ENCODE assay signal across 11 cellular contexts in genomic region chr17:4858068-4858879, GRCh38. TPM values are rescaled to one million over a fixed set of nuclear protein-coding genes. Genes with fewer than 3 reads are reported as not detected.
DNase-seq lines count a peak whose midpoint lies in the region; ATAC-seq, FAIRE-seq and TF ChIP-seq lines count a peak whose summit lies in the region.
"Had no signal": no experiment of that assay in that cellular context is flagged by ENCODE, and none has a peak within 500 bp of the region (broad histone marks: within the 10 kb centered on the region; RNA-seq: fewer than 3 reads in every experiment).

No MANE protein-coding gene starts in this region.

- TF ChIP-seq RAD21 in A549 (conservative IDR thresholded peaks at IDR 0.05 in 1 of 2, IDR thresholded peaks at IDR 0.05 in 1 of 2) = no peak

- TF ChIP-seq EP300 in A549 (IDR thresholded peaks at IDR 0.05) = no peak

- H3K36me3 Mint-ChIP-seq in nephron (ENCODE audit: low read depth) = peaks cover 14% of the 10 kb centered on the region
- no peaks in the 10 kb centered on the region for H3K36me3 Mint-ChIP-seq in natural killer cell

- H3K27ac Mint-ChIP-seq in nephron = peak overlapping the region; percentile 21 to 77 (median 71)
- no peak overlapping the region for H3K27ac Mint-ChIP-seq in natural killer cell
- H3K27ac Mint-ChIP-seq: activated naive CD4-positive, alpha-beta T cell treated with anti-CD3 and anti-CD28 coated beads, Interleukin-2, amount 50 U/mL, for 24 hours had no signal

- POLR2A ChIA-PET in A549 (lab: Yijun Ruan, JAX) = no interaction called here

- H3K9me3 Mint-ChIP-seq in nephron = no peaks in the 10 kb centered on the region
- H3K9me3 Mint-ChIP-seq in natural killer cell = no peaks in the 10 kb centered on the region
- H3K9me3 Mint-ChIP-seq: activated naive CD4-positive, alpha-beta T cell treated with anti-CD3 and anti-CD28 coated beads, Interleukin-2, amount 50 U/mL, for 24 hours; naive B cell had no signal

- 79% methylated on average over 7 of the region's 7 CpGs for WGBS in A549 (ENCODE audit: missing lambda C conversion rate)

- H3K27ac ChIP-seq in A549 = peak overlapping the region in 1 of 2 experiments; percentile 76; a peak in 4 of 6 replicates

- H3K4me3 Mint-ChIP-seq in nephron = no peak overlapping the region
- H3K4me3 Mint-ChIP-seq in natural killer cell = no peak overlapping the region
- H3K4me3 Mint-ChIP-seq: activated naive CD4-positive, alpha-beta T cell treated with anti-CD3 and anti-CD28 coated beads, Interleukin-2, amount 50 U/mL, for 24 hours had no signal

- intact Hi-C loops in natural killer cell (cut with micrococcal nuclease) = no loop called here

- no peak for TF ChIP-seq POLR2A in A549 (IDR thresholded peaks at IDR 0.05; ENCODE audit: low read length)

- no peak overlapping the region for H3K4me3 ChIP-seq in A549

- H3K9me3 ChIP-seq in A549 = no peaks in the 10 kb centered on the region

- CTCF ChIA-PET in A549 (lab: Yijun Ruan, JAX) = interaction anchor here (0.8 to 3.0 kb wide), 13 partner anchors 9 to 149 kb away, joined by 3 to 12 read pairs (median 3); partner anchors contain the start of genes ARRB2, CHRNE and MED11

- no peak for TF ChIP-seq CTCF in A549 (IDR thresholded peaks at IDR 0.05)
- TF ChIP-seq CTCF in nephron (IDR thresholded peaks at IDR 0.05; ENCODE audit: unreplicated experiment in 3 of 3) = no peak
- TF ChIP-seq CTCF in natural killer cell (IDR thresholded peaks at IDR 0.05) = no peak

- H3K27me3 Mint-ChIP-seq in nephron (ENCODE audit: low read depth) (no peaks in the 10 kb centered on the region), natural killer cell (ENCODE audit: low read depth in 2 of 2) (no peaks in the 10 kb centered on the region)
- H3K27me3 Mint-ChIP-seq: activated naive CD4-positive, alpha-beta T cell treated with anti-CD3 and anti-CD28 coated beads, Interleukin-2, amount 50 U/mL, for 24 hours; naive B cell had no signal

- peak overlapping the region; percentile 37 for H3K4me2 ChIP-seq in A549

- in situ Hi-C loops in SK-MEL-5 (cut with HindIII; ENCODE audit: low pct_unique_long_range_greater_than_20kb, low sequenced_read_pairs) = no loop called here

- H3K4me1 Mint-ChIP-seq in nephron (peaks cover 45% of the 10 kb centered on the region), natural killer cell (peaks cover 25 to 39% of the 10 kb centered on the region in 2 donors)

- H3K4me1 ChIP-seq in A549 = peaks cover 30% of the 10 kb centered on the region

- no peak for ATAC-seq in A549
- no peak for ATAC-seq in HG03565 (IDR thresholded peaks at IDR 0.05; ENCODE audit: unreplicated experiment)
- ATAC-seq in HG03342 (IDR thresholded peaks at IDR 0.05; ENCODE audit: unreplicated experiment) = no peak
- no peak for ATAC-seq in natural killer cell

- no peak for FAIRE-seq in A549 (lab: Jason Lieb, UNC)

- DNase-seq in A549 (ENCODE audit: low read depth in 1 of 2, low spot score in 1 of 2) (no peak), SK-MEL-5 (ENCODE audit: low read depth, low spot score) (peak; percentile 74), globus pallidus (ENCODE audit: low spot score) (peak; percentile 98), natural killer cell (no peak), DMS53 (lab: John Stamatoyannopoulos, UW) (no peak)
- DNase-seq: naive B cell, SIG-M5 had no signal

TF ChIP-seq in A549, 52 proteins besides CTCF, POLR2A, EP300 and RAD21:
- TF ChIP-seq HOXB5 (CRISPR knock-in tag; IDR thresholded peaks at IDR 0.05) = no peak
- no peak for TF ChIP-seq CBX8 (IDR thresholded peaks at IDR 0.05)

RNA-seq across cellular contexts. Expression of gene MINK1, which starts 25.1 kb away (rescaled TPM):
- polyA plus RNA-seq in A549 (2011; rRNA removed) (41.3 and 47.1 TPM in 2 replicates), A549 (2017; fragmentation: RNase III; extraction: RNeasy Plus Mini Kit Qiagen cat#74134 plus additional on column Dnase treatment) (65.2 to 73.1 TPM (median 66.9 TPM) in 3 replicates)
- 63.5 and 67.0 TPM in 2 replicates for polyA plus RNA-seq in A549 (2012; cell fraction: cytosol; rRNA removed)
- polyA plus RNA-seq in A549 (2012; cell fraction: nucleus; rRNA removed) = 252 and 284 TPM in 2 replicates
- polyA minus RNA-seq in A549 (2011; rRNA and poly(A)+ RNA removed) = 46.5 and 62.3 TPM in 2 replicates
- total RNA-seq in SK-MEL-5 (2014; rRNA removed; shearing (Covaris generic)) = 18.7 and 19.5 TPM in 2 replicates
- 43.4 and 54.6 TPM in 2 replicates for polyA plus RNA-seq in SK-MEL-5 (2015; cell fraction: cytosol; rRNA removed)
- 134 and 152 TPM in 2 replicates for polyA plus RNA-seq in SK-MEL-5 (2015; cell fraction: nucleus; rRNA removed)
- 100 to 1,000 TPM; 103 to 122 (median 110) TPM for total RNA-seq in natural killer cell

RNA-seq across cellular contexts. Expression of gene C17orf107, which starts 41.1 kb away (rescaled TPM):
- polyA plus RNA-seq in A549 (2011; rRNA removed) (0.11 and 0.13 TPM in 2 replicates), A549 (2017; fragmentation: RNase III; extraction: RNeasy Plus Mini Kit Qiagen cat#74134 plus additional on column Dnase treatment) (0.16 to 0.30 TPM (median 0.25 TPM) in 3 replicates)
- polyA plus RNA-seq in A549 (2012; cell fraction: cytosol; rRNA removed) = 0.17 and 0.23 TPM in 2 replicates
- polyA plus RNA-seq in A549 (2012; cell fraction: nucleus; rRNA removed) = 1.2 and 1.5 TPM in 2 replicates
- 0.17 and 0.29 TPM in 2 replicates for polyA minus RNA-seq in A549 (2011; rRNA and poly(A)+ RNA removed)
- not detected in 2 replicates for total RNA-seq in SK-MEL-5 (2014; rRNA removed; shearing (Covaris generic))
- polyA plus RNA-seq in SK-MEL-5 (2015; cell fraction: cytosol; rRNA removed) = 0.05 TPM in 1 of 2 replicates, not detected in the other
- polyA plus RNA-seq in SK-MEL-5 (2015; cell fraction: nucleus; rRNA removed) = not detected in 2 replicates
- total RNA-seq in natural killer cell = 10 to 100 TPM; 24.4 to 30.2 (median 27.5) TPM

RNA-seq across cellular contexts. Expression of gene CHRNE, which starts 44.6 kb away (rescaled TPM):
- 0.07 and 0.10 TPM in 2 replicates for polyA plus RNA-seq in A549 (2011; rRNA removed)
- 0.09 and 0.15 TPM in 2 replicates for polyA plus RNA-seq in A549 (2012; cell fraction: cytosol; rRNA removed)
- 2.1 TPM in 2 replicates for polyA plus RNA-seq in A549 (2012; cell fraction: nucleus; rRNA removed)
- 0.12 to 0.14 TPM (median 0.13 TPM) in 3 replicates for polyA plus RNA-seq in A549 (2017; fragmentation: RNase III; extraction: RNeasy Plus Mini Kit Qiagen cat#74134 plus additional on column Dnase treatment)
- polyA minus RNA-seq in A549 (2011; rRNA and poly(A)+ RNA removed) = 0.25 TPM in 1 of 2 replicates, not detected in the other
- total RNA-seq in SK-MEL-5 (2014; rRNA removed; shearing (Covaris generic)) = 0.11 TPM in 1 of 2 replicates, not detected in the other
- polyA plus RNA-seq in SK-MEL-5 (2015; cell fraction: cytosol; rRNA removed) = not detected in 2 replicates
- 0.15 and 1.5 TPM in 2 replicates for polyA plus RNA-seq in SK-MEL-5 (2015; cell fraction: nucleus; rRNA removed)
- total RNA-seq in natural killer cell = 10 to 100 TPM; 11.8 to 17.9 (median 11.8) TPM

RNA-seq across cellular contexts. Expression of gene PLD2, which starts 51.3 kb away (rescaled TPM):
- 17.0 and 20.2 TPM in 2 replicates for polyA plus RNA-seq in A549 (2011; rRNA removed)
- polyA plus RNA-seq in A549 (2012; cell fraction: cytosol; rRNA removed) = 24.5 and 30.1 TPM in 2 replicates
- 114 and 147 TPM in 2 replicates for polyA plus RNA-seq in A549 (2012; cell fraction: nucleus; rRNA removed)
- 23.0 to 27.4 TPM (median 23.7 TPM) in 3 replicates for polyA plus RNA-seq in A549 (2017; fragmentation: RNase III; extraction: RNeasy Plus Mini Kit Qiagen cat#74134 plus additional on column Dnase treatment)
- polyA minus RNA-seq in A549 (2011; rRNA and poly(A)+ RNA removed) = 27.1 and 27.4 TPM in 2 replicates
- total RNA-seq in SK-MEL-5 (2014; rRNA removed; shearing (Covaris generic)) = 10.2 and 10.5 TPM in 2 replicates
- 11.5 and 16.9 TPM in 2 replicates for polyA plus RNA-seq in SK-MEL-5 (2015; cell fraction: cytosol; rRNA removed)
- 53.9 and 74.2 TPM in 2 replicates for polyA plus RNA-seq in SK-MEL-5 (2015; cell fraction: nucleus; rRNA removed)
- total RNA-seq in natural killer cell = 10 to 100 TPM; 20.8 to 22.7 (median 21.3) TPM

Comparison
In these comparisons a context has a peak if more than half of its experiments do, and no peak if none do; other contexts are left out.
1. DNase-seq: peak in SK-MEL-5 (single experiment) and globus pallidus (single experiment); none in A549 (0 of 2), natural killer cell (single experiment) and DMS53 (single experiment).
2. H3K27ac Mint-ChIP-seq: peak in nephron (3 of 3); none in natural killer cell (0 of 2).
3. RNA of gene C17orf107, which starts 41.1 kb away (total RNA-seq): 24.4 to 30.2 TPM in natural killer cell; not detected in SK-MEL-5; every median in the first group is over 10 times any median in the second.
4. RNA of gene CHRNE, which starts 44.6 kb away (total RNA-seq): 11.8 to 17.9 TPM in natural killer cell; 0.11 TPM in SK-MEL-5; every median in the first group is over 10 times any median in the second.